Comparison of ENCODE assay signal across 8 cellular contexts in the genomic region with DNA sequence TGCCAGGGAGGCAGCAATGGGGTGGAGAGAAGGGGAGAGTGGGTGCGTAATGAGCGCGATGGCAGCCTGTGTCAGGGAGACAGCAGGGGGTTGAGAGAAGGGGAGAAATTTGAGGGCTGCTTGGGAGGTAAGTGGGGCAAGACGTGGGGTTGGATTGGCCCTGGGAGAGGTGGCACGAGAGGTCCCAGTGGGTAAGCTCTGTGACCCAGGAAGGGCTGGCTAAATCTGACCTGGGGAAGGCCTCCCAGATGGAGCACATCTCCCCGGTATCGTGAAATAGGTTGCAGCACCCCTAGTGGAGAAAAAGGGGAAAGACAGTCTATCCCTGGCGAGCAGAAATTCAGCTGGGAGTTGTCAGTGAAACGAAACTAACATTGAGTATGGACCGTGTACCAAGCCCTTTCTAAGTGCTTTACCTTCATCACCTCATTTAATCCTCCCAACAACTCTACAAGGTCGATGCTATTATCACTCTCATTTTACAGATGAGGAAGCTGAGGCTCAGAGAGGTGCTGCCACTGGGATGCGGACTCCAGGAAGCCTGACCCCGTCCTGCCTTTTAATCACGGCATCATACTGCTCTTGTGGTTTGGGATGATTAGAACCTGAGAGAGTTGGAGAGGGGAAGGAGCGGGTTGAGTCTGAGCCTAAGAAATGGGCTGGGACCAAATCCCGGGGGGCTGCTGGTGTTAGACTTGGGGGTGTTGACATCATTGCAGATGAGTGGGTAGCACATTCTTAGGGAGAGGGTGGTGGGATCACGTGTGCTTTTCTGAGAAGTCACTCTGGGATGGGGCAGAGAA. TPM values are rescaled to one million over a fixed set of nuclear protein-coding genes. Genes with fewer than 3 reads are reported as not detected.
DNase-seq lines count a peak whose midpoint lies in the region; ATAC-seq and TF ChIP-seq lines count a peak whose summit lies in the region.

No MANE protein-coding gene starts in this region.

- H3K79me2 ChIP-seq in PC-9 (ENCODE audit: low read depth) (no peaks in the 10 kb centered on the region), neural progenitor cell (ENCODE audit: low read depth) (no peaks in the 10 kb centered on the region)

- H3K27me3 ChIP-seq in PC-9 (ENCODE audit: insufficient read depth, low read depth), result no peaks in the 10 kb centered on the region
- H3K27me3 ChIP-seq in neural progenitor cell, result no peaks in the 10 kb centered on the region
- H3K27me3 ChIP-seq in aorta (ENCODE audit: control insufficient read depth in 1 of 2, insufficient read depth in 2 of 2, low read length in 1 of 2), result no peaks in the 10 kb centered on the region

- H3K36me3 ChIP-seq in PC-9 (ENCODE audit: low read depth), result no peaks in the 10 kb centered on the region
- no peaks in the 10 kb centered on the region for H3K36me3 ChIP-seq in neural progenitor cell
- no peaks in the 10 kb centered on the region for H3K36me3 ChIP-seq in aorta (ENCODE audit: control insufficient read depth in 1 of 2, insufficient read depth in 2 of 2, low read length in 1 of 2)

- peaks cover 25% of the 10 kb centered on the region for H3K27me3 Mint-ChIP-seq in activated naive CD4-positive, alpha-beta T cell treated with anti-CD3 and anti-CD28 coated beads, Interleukin-2, amount 10 ng/mL, durations not matched to agents 7 days and 5 days
- H3K27me3 Mint-ChIP-seq in neural progenitor cell (ENCODE audit: insufficient read depth, low read depth), result peaks cover 22% of the 10 kb centered on the region

- ATAC-seq in aorta (ENCODE audit: low FRiP score) (peak; percentile 82), GM18867 (IDR thresholded peaks at IDR 0.05; ENCODE audit: unreplicated experiment) (no peak)

- no TSS peak for BruUV-seq in PC-9 (replicated peaks; lab: Mats Ljungman, UMichigan)

- POLR2A ChIA-PET in PC-9 (lab: Charles Lee; ENCODE audit: unreplicated experiment), result interaction anchor here (0.6 to 0.9 kb wide), 2 partner anchors 24 to 79 kb away, joined by 3 to 5 read pairs; no protein-coding TSS in a partner anchor

- H3K9me3 Mint-ChIP-seq in activated naive CD4-positive, alpha-beta T cell treated with anti-CD3 and anti-CD28 coated beads, Interleukin-2, amount 10 ng/mL, durations not matched to agents 7 days and 5 days, result no peaks in the 10 kb centered on the region
- no peaks in the 10 kb centered on the region for H3K9me3 Mint-ChIP-seq in neural progenitor cell

- H2AFZ ChIP-seq in PC-9 (peak overlapping the region; percentile 84), neural progenitor cell (replicated peaks) (peak overlapping the region; percentile 9)

- H3K4me3 Mint-ChIP-seq in activated naive CD4-positive, alpha-beta T cell treated with anti-CD3 and anti-CD28 coated beads, Interleukin-2, amount 10 ng/mL, durations not matched to agents 7 days and 5 days, result peak overlapping the region; percentile 29
- peak overlapping the region; percentile 44 for H3K4me3 Mint-ChIP-seq in neural progenitor cell

- no peak overlapping the region for H3K9ac ChIP-seq in neural progenitor cell

- TF ChIP-seq CTCF in PC-9 (conservative IDR thresholded peaks at IDR 0.05) (peak; percentile 80), neural progenitor cell (IDR thresholded peaks at IDR 0.05) (peak; percentile 83)

- peak overlapping the region; percentile 55 for H3K4me3 ChIP-seq in Jurkat, Clone E6-1 (ENCODE audit: low read length)
- H3K4me3 ChIP-seq in PC-9 (peak overlapping the region; percentile 54; the same call in 1 of the 2 replicates), neural progenitor cell (no peak overlapping the region), aorta (ENCODE audit: low read length in 2 of 2) (peak overlapping the region; percentile 47 to 54)

- no peaks in the 10 kb centered on the region for H3K9me2 ChIP-seq in PC-9 (ENCODE audit: insufficient read depth)

- H3K9me3 ChIP-seq in PC-9 (ENCODE audit: insufficient read depth, low read depth) (no peaks in the 10 kb centered on the region), neural progenitor cell (ENCODE audit: low read depth) (no peaks in the 10 kb centered on the region), aorta (ENCODE audit: control insufficient read depth, low read length) (no peaks in the 10 kb centered on the region)

- H3K27ac Mint-ChIP-seq in activated naive CD4-positive, alpha-beta T cell treated with anti-CD3 and anti-CD28 coated beads, Interleukin-2, amount 10 ng/mL, durations not matched to agents 7 days and 5 days, result peak overlapping the region; percentile 60
- peak overlapping the region; percentile 42 for H3K27ac Mint-ChIP-seq in neural progenitor cell

- intact Hi-C loops in PC-9 (cut with micrococcal nuclease; ENCODE audit: unreplicated experiment) (loop anchor here (2.0 to 5.0 kb wide), 3 partner anchors 43 to 658 kb away; no protein-coding TSS in a partner anchor), aorta (cut with DNase I) (loop anchor here in 1 of 2 donors (5.0 kb wide), 1 partner anchor 58 kb away; no protein-coding TSS in a partner anchor)

- H3K4me1 ChIP-seq in PC-9 (replicated peaks; ENCODE audit: insufficient read depth), result no peaks in the 10 kb centered on the region
- H3K4me1 ChIP-seq in neural progenitor cell, result peaks cover 12% of the 10 kb centered on the region
- no peaks in the 10 kb centered on the region for H3K4me1 ChIP-seq in aorta (ENCODE audit: control insufficient read depth in 1 of 2, insufficient read depth in 2 of 2, low read length in 2 of 2)

- peaks cover 27% of the 10 kb centered on the region for H3K4me1 Mint-ChIP-seq in activated naive CD4-positive, alpha-beta T cell treated with anti-CD3 and anti-CD28 coated beads, Interleukin-2, amount 10 ng/mL, durations not matched to agents 7 days and 5 days
- peaks cover 49% of the 10 kb centered on the region for H3K4me1 Mint-ChIP-seq in neural progenitor cell

- H3K36me3 Mint-ChIP-seq in activated naive CD4-positive, alpha-beta T cell treated with anti-CD3 and anti-CD28 coated beads, Interleukin-2, amount 10 ng/mL, durations not matched to agents 7 days and 5 days, result no peaks in the 10 kb centered on the region
- H3K36me3 Mint-ChIP-seq in neural progenitor cell, result no peaks in the 10 kb centered on the region

- no peaks in the 10 kb centered on the region for H4K20me1 ChIP-seq in PC-9 (ENCODE audit: insufficient read depth)
- no peaks in the 10 kb centered on the region for H4K20me1 ChIP-seq in neural progenitor cell (ENCODE audit: low read depth)

- peak overlapping the region; percentile 30; the same call in 1 of the 2 replicates for H3K27ac ChIP-seq in PC-9
- no peak overlapping the region for H3K27ac ChIP-seq in neural progenitor cell
- peak overlapping the region; percentile 78 to 81 for H3K27ac ChIP-seq in aorta (ENCODE audit: low read depth in 1 of 2, low read length in 2 of 2)

- DNase-seq in EH (ENCODE audit: low read depth) (peak; percentile 86), PC-9 (peak; percentile 59 to 62), foreskin melanocyte (peak; percentile 56), neural progenitor cell (ENCODE audit: low spot score) (peak; percentile 68), aorta (peak; percentile 62 to 79)
- DNase-seq in Jurkat, Clone E6-1 (ENCODE audit: low read depth, low spot score), result peak; percentile 80
- DNase-seq in activated naive CD4-positive, alpha-beta T cell treated with anti-CD3 and anti-CD28 coated beads, Interleukin-2, amount 10 ng/mL, durations not matched to agents 7 days and 5 days, result peak; percentile 69

- H3F3A ChIP-seq in PC-9 (ENCODE audit: insufficient read depth, low read depth) (peaks cover 3% of the 10 kb centered on the region; the same call in 1 of the 2 replicates), neural progenitor cell (ENCODE audit: low read depth) (peaks cover 6% of the 10 kb centered on the region)

- WGBS in aorta, 2 donors, result 20 to 21% methylated on average over 17 of the region's 17 CpGs

- H3K4me2 ChIP-seq in PC-9 (peak overlapping the region; percentile 81), neural progenitor cell (peak overlapping the region; percentile 40)

- CTCF ChIA-PET in PC-9 (lab: Charles Lee), result interaction anchor here (0.5 to 1.0 kb wide), 6 partner anchors 75 to 1152 kb away, joined by 3 to 6 read pairs (median 3); a partner anchor contains a TSS
- CTCF ChIA-PET in activated naive CD4-positive, alpha-beta T cell treated with anti-CD3 and anti-CD28 coated beads, Interleukin-2, amount 10 ng/mL, durations not matched to agents 7 days and 5 days (lab: Charles Lee), result interaction anchor here (0.7 to 15.1 kb wide), 26 partner anchors 9 to 509 kb away, joined by 3 to 715 read pairs (median 5); a partner anchor contains a TSS

RNA-seq across cellular contexts. Expression of a gene that starts 56.6 kb away (rescaled TPM):
- polyA plus RNA-seq in Jurkat, Clone E6-1 (2012; ENCODE audit: insufficient read depth, insufficient read length), result 3,457 TPM
- total RNA-seq in PC-9 (2021) (1,015 and 1,205 TPM in 2 replicates), neural progenitor cell (ENCODE audit: low replicate concordance) (1,388 and 2,503 TPM in 2 replicates), aorta (100 to 1,000 TPM; 707 to 819 TPM)
- polyA plus RNA-seq in aorta, result 1,000 to 10,000 TPM; 2,209 to 3,782 TPM
